1 cellular context compared by ENCODE assay signal in the genomic region with DNA sequence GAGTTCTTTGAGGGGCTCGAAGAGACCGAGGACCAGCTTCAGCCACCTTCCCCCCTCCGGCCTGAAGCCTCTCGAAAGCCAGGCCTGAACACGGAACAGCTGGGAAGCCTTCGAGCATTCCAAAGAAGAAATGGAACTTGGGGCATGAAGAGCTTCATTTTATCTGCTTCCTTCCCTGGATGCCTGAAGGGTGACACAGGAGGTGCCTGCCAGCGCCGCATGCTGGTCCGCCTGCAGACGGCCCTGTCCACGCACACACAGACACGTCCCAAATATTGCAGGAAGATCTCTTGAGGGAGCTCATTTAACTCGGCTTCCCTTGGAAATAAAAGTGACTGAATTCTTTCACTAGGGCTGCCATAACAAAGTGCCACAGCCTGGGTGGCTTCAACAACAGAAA.
TF ChIP-seq lines count a peak whose summit lies in the region.

No MANE protein-coding gene starts in this region.

TF ChIP-seq in H1, 55 proteins besides CTCF, POLR2A, EP300 and RAD21:
- TF ChIP-seq SP2 (IDR thresholded peaks at IDR 0.05; ENCODE audit: low read length) = no peak
- no peak for TF ChIP-seq CBX8 (IDR thresholded peaks at IDR 0.05; ENCODE audit: borderline replicate concordance, low read depth, low read length)
- TF ChIP-seq NANOG (IDR thresholded peaks at IDR 0.05; ENCODE audit: insufficient read depth, low read depth, low read length, poor library complexity, severe bottlenecking) = no peak
- TF ChIP-seq TBP (IDR thresholded peaks at IDR 0.05; ENCODE audit: low read depth, low read length) = no peak
- TF ChIP-seq, protein P1, sequence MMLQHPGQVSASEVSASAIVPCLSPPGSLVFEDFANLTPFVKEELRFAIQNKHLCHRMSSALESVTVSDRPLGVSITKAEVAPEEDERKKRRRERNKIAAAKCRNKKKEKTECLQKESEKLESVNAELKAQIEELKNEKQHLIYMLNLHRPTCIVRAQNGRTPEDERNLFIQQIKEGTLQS (IDR thresholded peaks at IDR 0.05; ENCODE audit: insufficient read depth, low read depth, low read length) = no peak
- TF ChIP-seq KDM5A (IDR thresholded peaks at IDR 0.05; ENCODE audit: low read length) = no peak
- TF ChIP-seq NRF1 (IDR thresholded peaks at IDR 0.05; ENCODE audit: low read depth, low read length) = no peak
- TF ChIP-seq BACH1 (IDR thresholded peaks at IDR 0.05; ENCODE audit: low read length) = no peak
- TF ChIP-seq, protein P2, sequence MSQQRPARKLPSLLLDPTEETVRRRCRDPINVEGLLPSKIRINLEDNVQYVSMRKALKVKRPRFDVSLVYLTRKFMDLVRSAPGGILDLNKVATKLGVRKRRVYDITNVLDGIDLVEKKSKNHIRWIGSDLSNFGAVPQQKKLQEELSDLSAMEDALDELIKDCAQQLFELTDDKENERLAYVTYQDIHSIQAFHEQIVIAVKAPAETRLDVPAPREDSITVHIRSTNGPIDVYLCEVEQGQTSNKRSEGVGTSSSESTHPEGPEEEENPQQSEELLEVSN (IDR thresholded peaks at IDR 0.05) = no peak
TF ChIP-seq in H1: peak in this region for 0.
